In genomic region chr5:170311856-170312405, GRCh38 we compare ENCODE assay signal across 14 cellular contexts. TPM values are rescaled to one million over a fixed set of nuclear protein-coding genes. Genes with fewer than 3 reads are reported as not detected.
DNase-seq lines count a peak whose midpoint lies in the region; ATAC-seq and TF ChIP-seq lines count a peak whose summit lies in the region.
"Had no signal": no experiment of that assay in that cellular context is flagged by ENCODE, and none has a peak within 500 bp of the region (broad histone marks: within the 10 kb centered on the region; RNA-seq: fewer than 3 reads in every experiment).

No MANE protein-coding gene starts in this region.

- no peak for ATAC-seq in CD8-positive, alpha-beta T cell
- ATAC-seq in HG02798 (IDR thresholded peaks at IDR 0.05; ENCODE audit: poor library complexity, unreplicated experiment) (no peak), HG02981 (IDR thresholded peaks at IDR 0.05; ENCODE audit: unreplicated experiment) (no peak)

- no peak overlapping the region for H3K4me3 ChIP-seq in CD8-positive, alpha-beta T cell (ENCODE audit: low read depth, low read length)
- H3K4me3 ChIP-seq in tibial nerve, result no peak overlapping the region
- H3K4me3 ChIP-seq: left ventricle myocardium inferior had no signal

- no peak for TF ChIP-seq EP300 in tibial nerve (IDR thresholded peaks at IDR 0.05)

- H3K9me3 Mint-ChIP-seq in activated CD4-positive, alpha-beta T cell treated with anti-CD3 and anti-CD28 coated beads, Interleukin-2, amount 10 ng/mL, durations not matched to agents 24 days and 14 days, result no peaks in the 10 kb centered on the region
- no peaks in the 10 kb centered on the region for H3K9me3 Mint-ChIP-seq in CD8-positive, alpha-beta T cell
- no peaks in the 10 kb centered on the region for H3K9me3 Mint-ChIP-seq in activated T-helper 2 cell treated with anti-CD3 and anti-CD28 coated beads, Interferon-gamma antibody, Interleukin-2, Interleukin-4, amounts not matched to agents 10 μg/mL and 5 μg/mL and 100 μg/mL, durations not matched to agents 14 hours and 24 hours and 36 hours
- H3K9me3 Mint-ChIP-seq in neural crest cell, result no peaks in the 10 kb centered on the region

- H3K4me1 ChIP-seq in CD8-positive, alpha-beta T cell (ENCODE audit: insufficient read depth, low read length), result peaks cover 43% of the 10 kb centered on the region
- H3K4me1 ChIP-seq in tibial nerve, result peaks cover 0 to 42% (median 23%) of the 10 kb centered on the region in 4 donors
- H3K4me1 ChIP-seq: foreskin keratinocyte had no signal

- peaks cover 50% of the 10 kb centered on the region for H3K4me1 Mint-ChIP-seq in activated CD4-positive, alpha-beta T cell treated with anti-CD3 and anti-CD28 coated beads, Interleukin-2, amount 10 ng/mL, durations not matched to agents 24 days and 14 days
- H3K4me1 Mint-ChIP-seq in CD8-positive, alpha-beta T cell (ENCODE audit: low read depth), result peaks cover 76% of the 10 kb centered on the region
- peaks cover 54% of the 10 kb centered on the region for H3K4me1 Mint-ChIP-seq in activated T-helper 2 cell treated with anti-CD3 and anti-CD28 coated beads, Interferon-gamma antibody, Interleukin-2, Interleukin-4, amounts not matched to agents 10 μg/mL and 5 μg/mL and 100 μg/mL, durations not matched to agents 14 hours and 24 hours and 36 hours (ENCODE audit: low read depth)
- H3K4me1 Mint-ChIP-seq in neural crest cell, result peaks cover 19% of the 10 kb centered on the region

- H3K27me3 ChIP-seq in CD8-positive, alpha-beta T cell (ENCODE audit: insufficient read depth, low read length), result no peaks in the 10 kb centered on the region
- no peaks in the 10 kb centered on the region for H3K27me3 ChIP-seq in tibial nerve
- H3K27me3 ChIP-seq: foreskin keratinocyte had no signal

- POLR2A ChIA-PET in CD8-positive, alpha-beta T cell (lab: Charles Lee), result interaction anchor here (0.5 to 1.3 kb wide), 2 partner anchors 11 to 19 kb away, joined by 4 to 5 read pairs; no protein-coding TSS in a partner anchor

- intact Hi-C loops in activated CD4-positive, alpha-beta T cell treated with anti-CD3 and anti-CD28 coated beads, Interleukin-2, amount 10 ng/mL, durations not matched to agents 24 days and 14 days (cut with micrococcal nuclease), result loop anchor here (5.0 kb wide), 1 partner anchor 260 kb away; no protein-coding TSS in a partner anchor
- intact Hi-C loops in CD8-positive, alpha-beta T cell (cut with DNase I, micrococcal nuclease), result loop anchor here in 1 of 2 experiments (2.0 kb wide), 1 partner anchor 15 kb away; the partner anchor contains the start of gene LCP2
- intact Hi-C loops in activated T-helper 2 cell treated with anti-CD3 and anti-CD28 coated beads, Interferon-gamma antibody, Interleukin-2, Interleukin-4, amounts not matched to agents 10 μg/mL and 5 μg/mL and 100 μg/mL, durations not matched to agents 14 hours and 24 hours and 36 hours (cut with micrococcal nuclease), result loop anchor here (1.0 kb wide), 1 partner anchor 9 kb away; no protein-coding TSS in a partner anchor

- H3K36me3 ChIP-seq in CD8-positive, alpha-beta T cell (ENCODE audit: insufficient read depth, low read length), result no peaks in the 10 kb centered on the region
- no peaks in the 10 kb centered on the region for H3K36me3 ChIP-seq in tibial nerve
- H3K36me3 ChIP-seq: left ventricle myocardium inferior had no signal

- 71 to 85% methylated on average over 6 of the region's 6 CpGs for WGBS in tibial nerve, 2 donors

- no peaks in the 10 kb centered on the region for H3K9me3 ChIP-seq in CD8-positive, alpha-beta T cell (ENCODE audit: low read length)
- no peaks in the 10 kb centered on the region for H3K9me3 ChIP-seq in tibial nerve
- H3K9me3 ChIP-seq: left ventricle myocardium inferior had no signal

- peak overlapping the region; percentile 76 for H3K4me3 Mint-ChIP-seq in activated CD4-positive, alpha-beta T cell treated with anti-CD3 and anti-CD28 coated beads, Interleukin-2, amount 10 ng/mL, durations not matched to agents 24 days and 14 days
- H3K4me3 Mint-ChIP-seq in CD8-positive, alpha-beta T cell, result peak overlapping the region; percentile 59
- H3K4me3 Mint-ChIP-seq in activated T-helper 2 cell treated with anti-CD3 and anti-CD28 coated beads, Interferon-gamma antibody, Interleukin-2, Interleukin-4, amounts not matched to agents 10 μg/mL and 5 μg/mL and 100 μg/mL, durations not matched to agents 14 hours and 24 hours and 36 hours (ENCODE audit: low read depth), result peak overlapping the region; percentile 75
- no peak overlapping the region for H3K4me3 Mint-ChIP-seq in neural crest cell
- H3K4me3 Mint-ChIP-seq: HFFc6 had no signal

- H3K27ac ChIP-seq in CD8-positive, alpha-beta T cell (ENCODE audit: low read depth, low read length), result no peak overlapping the region
- H3K27ac ChIP-seq in tibial nerve, result peak overlapping the region in 1 of 4 donors; percentile 13
- H3K27ac ChIP-seq: foreskin keratinocyte, left ventricle myocardium inferior had no signal

- no peaks in the 10 kb centered on the region for H3K27me3 Mint-ChIP-seq in activated CD4-positive, alpha-beta T cell treated with anti-CD3 and anti-CD28 coated beads, Interleukin-2, amount 10 ng/mL, durations not matched to agents 24 days and 14 days
- no peaks in the 10 kb centered on the region for H3K27me3 Mint-ChIP-seq in CD8-positive, alpha-beta T cell (ENCODE audit: low read depth)
- H3K27me3 Mint-ChIP-seq in activated T-helper 2 cell treated with anti-CD3 and anti-CD28 coated beads, Interferon-gamma antibody, Interleukin-2, Interleukin-4, amounts not matched to agents 10 μg/mL and 5 μg/mL and 100 μg/mL, durations not matched to agents 14 hours and 24 hours and 36 hours (ENCODE audit: low read depth), result no peaks in the 10 kb centered on the region
- no peaks in the 10 kb centered on the region for H3K27me3 Mint-ChIP-seq in neural crest cell (ENCODE audit: low read depth)

- CTCF ChIA-PET in CD8-positive, alpha-beta T cell (lab: Charles Lee), result interaction anchor here (1.8 kb wide), 1 partner anchor 9 kb away, joined by 7 read pairs; no protein-coding TSS in a partner anchor

- no peak for DNase-seq in activated CD4-positive, alpha-beta T cell treated with anti-CD3 and anti-CD28 coated beads, Interleukin-2, amount 10 ng/mL, durations not matched to agents 24 days and 14 days
- no peak for DNase-seq in activated CD4-positive, alpha-beta T cell treated with anti-CD3 and anti-CD28 coated beads for 1 hour
- DNase-seq in CD8-positive, alpha-beta T cell, result no peak
- DNase-seq in activated T-helper 2 cell treated with anti-CD3 and anti-CD28 coated beads, Interferon-gamma antibody, Interleukin-2, Interleukin-4, amounts not matched to agents 10 μg/mL and 5 μg/mL and 100 μg/mL, durations not matched to agents 14 hours and 24 hours and 36 hours (ENCODE audit: low spot score), result no peak
- no peak for DNase-seq in neural crest cell (ENCODE audit: low read depth, low spot score)
- no peak for DNase-seq in tibial nerve (ENCODE audit: low spot score in 2 of 2)
- DNase-seq: HFFc6, left ventricle myocardium inferior, NCI-H1694 treated with DMSO at 0.1 percent for 48 hours, NCI-H524 had no signal

- no peak for TF ChIP-seq POLR2A in tibial nerve (IDR thresholded peaks at IDR 0.05)

- no peak for TF ChIP-seq CTCF in CD8-positive, alpha-beta T cell (IDR thresholded peaks at IDR 0.05)
- no peak for TF ChIP-seq CTCF in neural crest cell (conservative IDR thresholded peaks at IDR 0.05)
- TF ChIP-seq CTCF in tibial nerve (IDR thresholded peaks at IDR 0.05), result no peak

- H3K27ac Mint-ChIP-seq in activated CD4-positive, alpha-beta T cell treated with anti-CD3 and anti-CD28 coated beads, Interleukin-2, amount 10 ng/mL, durations not matched to agents 24 days and 14 days, result peak overlapping the region; percentile 94
- H3K27ac Mint-ChIP-seq in CD8-positive, alpha-beta T cell, result peak overlapping the region; percentile 89
- peak overlapping the region; percentile 88 for H3K27ac Mint-ChIP-seq in activated T-helper 2 cell treated with anti-CD3 and anti-CD28 coated beads, Interferon-gamma antibody, Interleukin-2, Interleukin-4, amounts not matched to agents 10 μg/mL and 5 μg/mL and 100 μg/mL, durations not matched to agents 14 hours and 24 hours and 36 hours
- peak overlapping the region; percentile 59 for H3K27ac Mint-ChIP-seq in neural crest cell (ENCODE audit: unreplicated experiment)
- H3K27ac Mint-ChIP-seq: HFFc6 had no signal

- H3K36me3 Mint-ChIP-seq in activated CD4-positive, alpha-beta T cell treated with anti-CD3 and anti-CD28 coated beads, Interleukin-2, amount 10 ng/mL, durations not matched to agents 24 days and 14 days (ENCODE audit: low read depth), result no peaks in the 10 kb centered on the region
- H3K36me3 Mint-ChIP-seq in CD8-positive, alpha-beta T cell, result no peaks in the 10 kb centered on the region
- no peaks in the 10 kb centered on the region for H3K36me3 Mint-ChIP-seq in activated T-helper 2 cell treated with anti-CD3 and anti-CD28 coated beads, Interferon-gamma antibody, Interleukin-2, Interleukin-4, amounts not matched to agents 10 μg/mL and 5 μg/mL and 100 μg/mL, durations not matched to agents 14 hours and 24 hours and 36 hours (ENCODE audit: low read depth)
- no peaks in the 10 kb centered on the region for H3K36me3 Mint-ChIP-seq in neural crest cell (ENCODE audit: low read depth)

RNA-seq across cellular contexts. Expression of gene LCP2, which starts 14.4 kb away (rescaled TPM):
- 278 and 283 TPM in 2 replicates for total RNA-seq in activated CD4-positive, alpha-beta T cell treated with anti-CD3 and anti-CD28 coated beads, Interleukin-2, amount 10 ng/mL, durations not matched to agents 24 days and 14 days
- 100 to 1,000 TPM; 132 to 140 TPM for total RNA-seq in CD8-positive, alpha-beta T cell
- total RNA-seq in activated T-helper 2 cell treated with anti-CD3 and anti-CD28 coated beads, Interferon-gamma antibody, Interleukin-2, Interleukin-4, amounts not matched to agents 10 μg/mL and 5 μg/mL and 100 μg/mL, durations not matched to agents 14 hours and 24 hours and 36 hours, result 239 and 254 TPM in 2 replicates
- total RNA-seq in neural crest cell (not detected in 2 replicates), tibial nerve (10 to 100 TPM; 27.5 to 53.8 (median 47.3) TPM)
- total RNA-seq: foreskin keratinocyte, HFFc6, renal cortical epithelial cell had no signal

Comparison
In these comparisons a context has a peak if more than half of its experiments do, and no peak if none do; other contexts are left out.
1. RNA of gene LCP2, which starts 14.4 kb away (total RNA-seq): 278 to 283 TPM in activated CD4-positive, alpha-beta T cell treated with anti-CD3 and anti-CD28 coated beads, Interleukin-2, amount 10 ng/mL, durations not matched to agents 24 days and 14 days, 239 to 254 TPM in activated T-helper 2 cell treated with anti-CD3 and anti-CD28 coated beads, Interferon-gamma antibody, Interleukin-2, Interleukin-4, amounts not matched to agents 10 μg/mL and 5 μg/mL and 100 μg/mL, durations not matched to agents 14 hours and 24 hours and 36 hours, 132 to 140 TPM in CD8-positive, alpha-beta T cell and 27.5 to 53.8 TPM in tibial nerve; not detected in neural crest cell; every median in the first group is over 10 times any median in the second.
2. Peak in every context shown above with its lines, with median percentiles within 50 percentile points of each other: H3K27ac Mint-ChIP-seq.